In the genomic region with DNA sequence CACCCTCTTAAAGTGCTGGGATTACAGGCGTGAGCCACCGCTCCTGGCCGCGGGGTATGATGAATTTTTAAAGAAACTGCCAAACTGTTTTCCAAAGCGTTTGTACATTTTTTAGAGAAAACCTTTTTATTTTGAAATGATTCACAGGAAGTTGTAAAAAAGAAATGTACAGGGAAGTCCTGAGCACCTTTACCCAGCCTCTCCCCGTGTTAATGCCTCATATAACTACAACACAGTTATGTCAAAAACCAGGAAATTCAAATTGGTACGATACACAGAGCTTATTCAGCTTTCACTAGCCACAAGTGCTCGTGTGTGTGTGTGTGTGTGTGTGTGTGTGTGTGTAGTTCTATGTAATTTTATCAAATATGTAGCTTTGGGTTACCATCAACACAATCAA, we compare ENCODE assay signal across 13 cellular contexts. TPM values are rescaled to one million over a fixed set of nuclear protein-coding genes. Genes with fewer than 3 reads are reported as not detected.
DNase-seq lines count a peak whose midpoint lies in the region; ATAC-seq and TF ChIP-seq lines count a peak whose summit lies in the region.
"Had no signal": no experiment of that assay in that cellular context is flagged by ENCODE, and none has a peak within 500 bp of the region (broad histone marks: within the 10 kb centered on the region; RNA-seq: fewer than 3 reads in every experiment).

No MANE protein-coding gene starts in this region.

- no peak overlapping the region for H4K5ac ChIP-seq in IMR-90 (ENCODE audit: low read depth, low read length)

- in situ Hi-C loops in IMR-90 (cut with MboI; ENCODE audit: low sequenced_read_pairs): no loop called here

- no peak overlapping the region for H2BK20ac ChIP-seq in IMR-90 (ENCODE audit: low read depth, low read length)

- H3K4ac ChIP-seq in IMR-90 (ENCODE audit: low read depth, low read length): no peak overlapping the region; the same call in 1 of the 2 replicates

- TF ChIP-seq CTCF in CD14-positive monocyte (IDR thresholded peaks at IDR 0.05) (no peak), IMR-90 (conservative IDR thresholded peaks at IDR 0.05; ENCODE audit: low read depth, low read length) (no peak), mucosa of descending colon (IDR thresholded peaks at IDR 0.05) (no peak), esophagus muscularis mucosa (IDR thresholded peaks at IDR 0.05) (no peak)

- H3K14ac ChIP-seq in IMR-90 (replicated peaks; ENCODE audit: low read depth, low read length): no peak overlapping the region

- no peak for ATAC-seq in IMR-90 (ENCODE audit: low read depth)
- ATAC-seq in mucosa of descending colon: peak; percentile 86
- ATAC-seq: GM23338 had no signal

- H3K27me3 Mint-ChIP-seq in CD14-positive monocyte (ENCODE audit: low read depth in 3 of 3): peaks cover 0 to 6% (median 3%) of the 10 kb centered on the region in 3 donors
- H3K27me3 Mint-ChIP-seq: CD4-positive, alpha-beta memory T cell had no signal

- no peaks in the 10 kb centered on the region for H4K20me1 ChIP-seq in IMR-90 (ENCODE audit: insufficient read depth, low read length)

- H2AFZ ChIP-seq in IMR-90 (replicated peaks; ENCODE audit: low read length, poor library complexity): no peak overlapping the region
- H2AFZ ChIP-seq: GM23338 had no signal

- H3K27ac ChIP-seq in IMR-90 (ENCODE audit: insufficient read depth, low read length): no peak overlapping the region
- peak overlapping the region; percentile 6 for H3K27ac ChIP-seq in SJSA1
- no peak overlapping the region for H3K27ac ChIP-seq in esophagus muscularis mucosa (replicated peaks in 1 of 4)

- H2AK9ac ChIP-seq in IMR-90 (replicated peaks; ENCODE audit: low read depth, low read length, poor library complexity): peak overlapping the region; percentile 42

- H3K4me1 Mint-ChIP-seq in CD14-positive monocyte: peaks cover 38% of the 10 kb centered on the region

- DNase-seq in CD14-positive monocyte (ENCODE audit: low spot score) (no peak), IMR-90 (no peak), SJSA1 (ENCODE audit: low read depth in 1 of 2, low spot score in 2 of 2) (no peak), mucosa of descending colon (peak in 1 of 3 donors; percentile 56), activated gamma-delta T cell treated with Interleukin-2 at 50 U/mL for 16 hours (no peak), esophagus muscularis mucosa (ENCODE audit: extremely low spot score) (no peak), mucosa of gallbladder (ENCODE audit: low spot score) (no peak)
- DNase-seq: Calu3; CD4-positive, alpha-beta memory T cell; NCI-H1092; NCI-H2081 treated with DMSO at 0.1 percent for 48 hours; NCI-H510A had no signal

- no peak overlapping the region for H3K18ac ChIP-seq in IMR-90 (ENCODE audit: low read depth, low read length)

- H4K91ac ChIP-seq in IMR-90 (ENCODE audit: insufficient read depth, low read depth, low read length): no peak overlapping the region

- H3K56ac ChIP-seq in IMR-90 (ENCODE audit: extremely low read depth, insufficient read depth, low read length): no peak overlapping the region

- H3K4me3 ChIP-seq in IMR-90 (ENCODE audit: insufficient read depth, low read depth, low read length) (no peak overlapping the region), SJSA1 (no peak overlapping the region), mucosa of descending colon (no peak overlapping the region), esophagus muscularis mucosa (no peak overlapping the region)
- H3K4me3 ChIP-seq: GM23338 had no signal

- H3K9me3 Mint-ChIP-seq in CD14-positive monocyte: no peaks in the 10 kb centered on the region
- H3K9me3 Mint-ChIP-seq: CD4-positive, alpha-beta memory T cell; GM23338 had no signal

- TF ChIP-seq POLR2A in IMR-90 (IDR thresholded peaks at IDR 0.05; ENCODE audit: low read depth, low read length): no peak
- no peak for TF ChIP-seq POLR2A in esophagus muscularis mucosa (IDR thresholded peaks at IDR 0.05; ENCODE audit: low read depth)

- no CpG with 5 or more reads among the region's 8 CpGs for WGBS in IMR-90 (ENCODE audit: extremely low coverage in 2 of 2, insufficient read length in 1 of 2), 2 experiments
- WGBS in esophagus muscularis mucosa: 78% methylated on average over 8 of the region's 8 CpGs

- H4K8ac ChIP-seq in IMR-90 (ENCODE audit: low read depth in 2 of 2, low read length in 2 of 2): no peak overlapping the region; a peak in 1 of 4 replicates

- no peak overlapping the region for H3K4me3 Mint-ChIP-seq in CD14-positive monocyte
- H3K4me3 Mint-ChIP-seq: CD4-positive, alpha-beta memory T cell; GM23338 had no signal

- POLR2A ChIA-PET in IMR-90 (lab: Charles Lee; ENCODE audit: unreplicated experiment): no interaction called here

- no peak overlapping the region for H2BK5ac ChIP-seq in IMR-90 (ENCODE audit: low read depth, low read length, poor library complexity, severe bottlenecking)

- H3K36me3 ChIP-seq in IMR-90 (ENCODE audit: control insufficient read depth, insufficient read depth, low read length) (no peaks in the 10 kb centered on the region), SJSA1 (no peaks in the 10 kb centered on the region), mucosa of descending colon (ENCODE audit: low read depth) (no peaks in the 10 kb centered on the region), esophagus muscularis mucosa (no peaks in the 10 kb centered on the region)

- H3K9me1 ChIP-seq in IMR-90 (ENCODE audit: insufficient read depth, low read length): no peaks in the 10 kb centered on the region

- CTCF ChIA-PET in IMR-90 (lab: Yijun Ruan, JAX): no interaction called here

- dilution Hi-C loops in IMR-90 (cut with HindIII; ENCODE audit: low sequenced_read_pairs, unreplicated experiment): no loop called here

- no peaks in the 10 kb centered on the region for H3K79me1 ChIP-seq in IMR-90 (ENCODE audit: low read depth in 1 of 2, low read length in 2 of 2)

- peak overlapping the region; percentile 73 to 94 (median 87) for H3K27ac Mint-ChIP-seq in CD14-positive monocyte
- H3K27ac Mint-ChIP-seq: CD4-positive, alpha-beta memory T cell; GM23338 had no signal

- TF ChIP-seq EP300 in esophagus muscularis mucosa (IDR thresholded peaks at IDR 0.05): no peak

- H3K4me1 ChIP-seq in IMR-90 (ENCODE audit: control insufficient read depth, insufficient read depth, low read length) (0 out of 2 replicates have a peak, but pooled peaks cover 2% of the 10 kb centered on the region), SJSA1 (replicated peaks) (peaks cover 44% of the 10 kb centered on the region), mucosa of descending colon (ENCODE audit: low read depth) (peaks cover 10% of the 10 kb centered on the region), esophagus muscularis mucosa (no peaks in the 10 kb centered on the region)

- H3K4me2 ChIP-seq in IMR-90 (ENCODE audit: low read depth, low read length): no peak overlapping the region
- H3K4me2 ChIP-seq: GM23338 had no signal

- BruUV-seq in IMR-90 (replicated peaks; lab: Mats Ljungman, UMichigan): no TSS peak

- H2BK15ac ChIP-seq in IMR-90 (ENCODE audit: low read depth, low read length): peak overlapping the region; percentile 67; the same call in 1 of the 3 replicates

- peak overlapping the region; percentile 54; the same call in 1 of the 2 replicates for H2AK5ac ChIP-seq in IMR-90 (ENCODE audit: low read depth, low read length)

- H3K9ac ChIP-seq in IMR-90 (ENCODE audit: low read depth, low read length): no peak overlapping the region

- H3K36me3 Mint-ChIP-seq in CD14-positive monocyte: peaks cover 0 to 3% of the 10 kb centered on the region in 2 donors
- H3K36me3 Mint-ChIP-seq: CD4-positive, alpha-beta memory T cell had no signal

- no peak for TF ChIP-seq RAD21 in IMR-90 (IDR thresholded peaks at IDR 0.05; ENCODE audit: low read length)

- H3K23ac ChIP-seq in IMR-90 (ENCODE audit: low read depth, low read length): no peak overlapping the region

- intact Hi-C loops in CD14-positive monocyte (cut with micrococcal nuclease): loop anchor here in 1 of 2 donors (2.0 kb wide), 1 partner anchor 14 kb away; no protein-coding TSS in a partner anchor
- intact Hi-C loops in IMR-90 (cut with micrococcal nuclease): no loop called here
- intact Hi-C loops in mucosa of descending colon (cut with DNase I, micrococcal nuclease): no loop called here
- intact Hi-C loops in esophagus muscularis mucosa (cut with DNase I): no loop called here

- H3K27me3 ChIP-seq in IMR-90 (ENCODE audit: control insufficient read depth, insufficient read depth, low read length) (no peaks in the 10 kb centered on the region), SJSA1 (replicated peaks) (no peaks in the 10 kb centered on the region), esophagus muscularis mucosa (no peaks in the 10 kb centered on the region)

- H2BK120ac ChIP-seq in IMR-90 (ENCODE audit: low read depth, low read length): peak overlapping the region; percentile 45; the same call in 1 of the 2 replicates

- H3K9me3 ChIP-seq in IMR-90 (ENCODE audit: control insufficient read depth, insufficient read depth, low read length) (no peaks in the 10 kb centered on the region), SJSA1 (replicated peaks) (no peaks in the 10 kb centered on the region), mucosa of descending colon (no peaks in the 10 kb centered on the region), esophagus muscularis mucosa (no peaks in the 10 kb centered on the region)

TF ChIP-seq in IMR-90, 13 proteins besides CTCF, POLR2A, EP300 and RAD21:
- TF ChIP-seq MAZ (IDR thresholded peaks at IDR 0.05; ENCODE audit: borderline replicate concordance, low read depth, low read length) (no peak), BHLHE40 (IDR thresholded peaks at IDR 0.05; ENCODE audit: low read depth, low read length) (no peak), RCOR1 (IDR thresholded peaks at IDR 0.05; ENCODE audit: insufficient replicate concordance, low read length) (no peak)

RNA-seq across cellular contexts. Expression of gene FAM118A, which starts 7.0 kb away (rescaled TPM):
- 10 to 100 TPM; 20.0 to 27.9 TPM for polyA plus RNA-seq in CD14-positive monocyte
- 15.8 and 20.6 TPM in 2 replicates for total RNA-seq in IMR-90 (2012; rRNA removed)
- 83.4 and 95.6 TPM in 2 replicates for polyA plus RNA-seq in IMR-90 (2012; rRNA removed)
- 27.4 and 66.8 TPM in 2 replicates for polyA plus RNA-seq in IMR-90 (2012; cell fraction: cytosol; rRNA removed)
- 778 and 1,218 TPM in 2 replicates for polyA plus RNA-seq in IMR-90 (2012; cell fraction: nucleus; rRNA removed; ENCODE audit: low replicate concordance)
- 19.8 and 21.1 TPM in 2 replicates for total RNA-seq in SJSA1 (2014; rRNA removed; shearing (Covaris generic))
- total RNA-seq in mucosa of descending colon: 10 to 100 TPM; 50.1 to 86.0 (median 55.1) TPM
- 10 to 100 TPM; 24.4 to 45.8 (median 32.1) TPM for total RNA-seq in esophagus muscularis mucosa
- total RNA-seq in mucosa of gallbladder: 76.3 TPM

RNA-seq across cellular contexts. Expression of gene UPK3A, which starts 18.0 kb away (rescaled TPM):
- 10 to 100 TPM; 14.0 to 19.0 TPM for polyA plus RNA-seq in CD14-positive monocyte
- not detected in 2 replicates for total RNA-seq in IMR-90 (2012; rRNA removed)
- not detected in 2 replicates for polyA plus RNA-seq in IMR-90 (2012; rRNA removed)
- polyA plus RNA-seq in IMR-90 (2012; cell fraction: cytosol; rRNA removed): not detected in 2 replicates
- not detected in 2 replicates for polyA plus RNA-seq in IMR-90 (2012; cell fraction: nucleus; rRNA removed; ENCODE audit: low replicate concordance)
- total RNA-seq in SJSA1 (2014; rRNA removed; shearing (Covaris generic)): not detected in 2 replicates
- under 1 TPM in 1 of 3 donors, not detected in 2; 0.67 TPM for total RNA-seq in mucosa of descending colon
- not detected for total RNA-seq in esophagus muscularis mucosa
- total RNA-seq in mucosa of gallbladder: 0.40 TPM
- total RNA-seq: Calu3; CD4-positive, alpha-beta memory T cell; GM23338 had no signal
- polyA plus RNA-seq: CD4-positive, alpha-beta memory T cell had no signal
